9 cellular contexts compared by ENCODE assay signal in genomic region chr12:116863275-116863767, GRCh38. TPM values are rescaled to one million over a fixed set of nuclear protein-coding genes. Genes with fewer than 3 reads are reported as not detected.
A peak's percentile ranks its signal among the peaks of the same experiment; 100 is the strongest.
DNase-seq lines count a peak whose midpoint lies in the region; ATAC-seq and TF ChIP-seq lines count a peak whose summit lies in the region.
"Had no signal": no experiment of that assay in that cellular context is flagged by ENCODE, and none has a peak within 500 bp of the region (broad histone marks: within the 10 kb centered on the region; RNA-seq: fewer than 3 reads in every experiment).

No MANE protein-coding gene starts in this region.

- WGBS in tibial nerve, 2 donors, result 47 to 60% methylated on average over 6 of the region's 6 CpGs

- no TSS peak for BruUV-seq in PC-3 (replicated peaks; lab: Mats Ljungman, UMichigan)

- peak; percentile 23 for DNase-seq in stimulated activated CD4-positive, alpha-beta T cell treated with anti-CD3 and anti-CD28 coated beads, Interleukin-15, amount 100 ng/mL, for 24 hours
- no peak for DNase-seq in stimulated activated CD4-positive, alpha-beta T cell treated with anti-CD3 and anti-CD28 coated beads, Interleukin-2, amount 100 ng/mL, for 48 hours
- DNase-seq in PC-3, result peak; percentile 54
- DNase-seq in foreskin melanocyte, result peak; percentile 99
- DNase-seq in tibial nerve (ENCODE audit: low spot score in 2 of 2), result no peak
- DNase-seq in NCI-H345 (lab: John Stamatoyannopoulos, UW), result no peak
- no peak for DNase-seq in effector CD8-positive, alpha-beta T cell (lab: John Stamatoyannopoulos, UW)
- DNase-seq: Kasumi-1 had no signal

- H3K27me3 ChIP-seq in PC-3 (ENCODE audit: low read length) (no peaks in the 10 kb centered on the region), tibial nerve (no peaks in the 10 kb centered on the region)

- ATAC-seq in PC-3 (no peak), HG02970 (IDR thresholded peaks at IDR 0.05; ENCODE audit: low FRiP score, unreplicated experiment) (no peak)

- no peak overlapping the region for H3K9ac ChIP-seq in PC-3 (ENCODE audit: low read length)

- no peak for TF ChIP-seq EP300 in tibial nerve (IDR thresholded peaks at IDR 0.05)

- POLR2A ChIA-PET in PC-3 (lab: Charles Lee; ENCODE audit: unreplicated experiment), result no interaction called here

- no peaks in the 10 kb centered on the region for H3K79me2 ChIP-seq in PC-3 (ENCODE audit: low read length)

- H3K9me3 ChIP-seq in PC-3 (ENCODE audit: low read length) (no peaks in the 10 kb centered on the region), tibial nerve (no peaks in the 10 kb centered on the region)

- H2AFZ ChIP-seq in PC-3 (ENCODE audit: low read length), result no peak overlapping the region

- TF ChIP-seq CTCF in PC-3 (conservative IDR thresholded peaks at IDR 0.05; ENCODE audit: low read depth, low read length) (peak; percentile 87), tibial nerve (IDR thresholded peaks at IDR 0.05) (peak in 2 of 5 experiments; percentile 6 to 17)

- no peak overlapping the region for H3K4me2 ChIP-seq in PC-3 (ENCODE audit: low read length)

- no peaks in the 10 kb centered on the region for H3K9me2 ChIP-seq in PC-3 (replicated peaks; ENCODE audit: low read length)

- peaks cover 25% of the 10 kb centered on the region for H3K4me1 ChIP-seq in PC-3 (ENCODE audit: insufficient read depth, low read length)
- H3K4me1 ChIP-seq in tibial nerve, result peaks cover 0 to 27% (median 6%) of the 10 kb centered on the region in 4 donors

- H3K27ac ChIP-seq in PC-3 (ENCODE audit: low read length) (no peak overlapping the region), tibial nerve (no peak overlapping the region)

- intact Hi-C loops in PC-3 (cut with micrococcal nuclease), result loop anchor here (5.0 kb wide), 2 partner anchors 54 to 126 kb away; partner anchors contain the start of genes RNFT2 and SPRING1

- no peaks in the 10 kb centered on the region for H3F3A ChIP-seq in PC-3 (ENCODE audit: low read length, unreplicated experiment)

- TF ChIP-seq POLR2A in tibial nerve (IDR thresholded peaks at IDR 0.05), result no peak

- H3K36me3 ChIP-seq in PC-3 (ENCODE audit: low read depth, low read length) (no peaks in the 10 kb centered on the region), tibial nerve (no peaks in the 10 kb centered on the region)

- H4K20me1 ChIP-seq in PC-3 (ENCODE audit: low read length), result no peaks in the 10 kb centered on the region

- CTCF ChIA-PET in PC-3 (lab: Charles Lee), result interaction anchor here (0.6 kb wide), 2 partner anchors 36 to 93 kb away, joined by 3 to 5 read pairs; no protein-coding TSS in a partner anchor

- H3K4me3 ChIP-seq in PC-3 (ENCODE audit: low read length) (no peak overlapping the region), tibial nerve (no peak overlapping the region)

RNA-seq across cellular contexts. Expression of gene HRK, which starts 17.9 kb away (rescaled TPM):
- 0.33 and 0.58 TPM in 2 replicates for total RNA-seq in PC-3 (2014; rRNA removed)
- under 1 TPM in 2 of 4 donors, not detected in 2; under 0.01 to 0.21 TPM for total RNA-seq in tibial nerve

RNA-seq across cellular contexts. Expression of gene FBXW8, which starts 47.4 kb away (rescaled TPM):
- 12.1 and 20.7 TPM in 2 replicates for total RNA-seq in PC-3 (2014; rRNA removed)
- 10 to 100 TPM; 26.7 to 38.4 (median 29.0) TPM for total RNA-seq in tibial nerve

Comparison
In these comparisons a context has a peak if more than half of its experiments do, and no peak if none do; other contexts are left out.
1. DNase-seq: peak in stimulated activated CD4-positive, alpha-beta T cell treated with anti-CD3 and anti-CD28 coated beads, Interleukin-15, amount 100 ng/mL, for 24 hours (single experiment), PC-3 (single experiment) and foreskin melanocyte (single experiment); none in stimulated activated CD4-positive, alpha-beta T cell treated with anti-CD3 and anti-CD28 coated beads, Interleukin-2, amount 100 ng/mL, for 48 hours (0 of 2), tibial nerve (0 of 2), NCI-H345 (single experiment) and effector CD8-positive, alpha-beta T cell (single experiment).